8 cellular contexts compared by ENCODE assay signal in genomic region chr19:14479985-14480694, GRCh38. TPM values are rescaled to one million over a fixed set of nuclear protein-coding genes. Genes with fewer than 3 reads are reported as not detected.
DNase-seq lines count a peak whose midpoint lies in the region; ATAC-seq and TF ChIP-seq lines count a peak whose summit lies in the region.

No MANE protein-coding gene starts in this region.

- H3K9me3 Mint-ChIP-seq in stimulated activated effector memory CD8-positive, alpha-beta T cell treated with anti-CD3 and anti-CD28 coated beads, Interleukin-12 subunit alpha, Interleukin-12 subunit beta, amount 100 ng/mL, for 72 hours = no peaks in the 10 kb centered on the region

- H3K27ac Mint-ChIP-seq in stimulated activated effector memory CD8-positive, alpha-beta T cell treated with anti-CD3 and anti-CD28 coated beads, Interleukin-12 subunit alpha, Interleukin-12 subunit beta, amount 100 ng/mL, for 72 hours = peak overlapping the region; percentile 80

- peaks cover 0 to 5% of the 10 kb centered on the region in 2 donors for H3K9me3 ChIP-seq in lung (ENCODE audit: control insufficient read depth in 2 of 2, insufficient read depth in 1 of 2, low read length in 1 of 2)

- no peaks in the 10 kb centered on the region for H3K4me1 ChIP-seq in lung (ENCODE audit: control insufficient read depth in 2 of 2, insufficient read depth in 2 of 2, low read length in 2 of 2)

- TF ChIP-seq CTCF in HFF-Myc (IDR thresholded peaks at IDR 0.05; ENCODE audit: low read depth, low read length, missing control alignments) (peak; percentile 85), lung (IDR thresholded peaks at IDR 0.05; ENCODE audit: control extremely low read depth, extremely low read depth) (peak; percentile 69)

- H3K27me3 ChIP-seq in lung (ENCODE audit: control insufficient read depth, insufficient read depth) = no peaks in the 10 kb centered on the region

- ATAC-seq in lung (ENCODE audit: insufficient read depth, low FRiP score) (peak; percentile 38), HG02571 (IDR thresholded peaks at IDR 0.05; ENCODE audit: unreplicated experiment) (no peak)
- peak; percentile 79 for ATAC-seq in stimulated activated effector memory CD8-positive, alpha-beta T cell treated with anti-CD3 and anti-CD28 coated beads, Interleukin-12 subunit alpha, Interleukin-12 subunit beta, amount 100 ng/mL, for 72 hours

- WGBS in lung, 2 donors = 52 to 59% methylated on average over 36 to 42 of the region's 42 CpGs

- H3K4me3 ChIP-seq in HFF-Myc (replicated peaks; ENCODE audit: low read depth, low read length) (no peak overlapping the region), lung (no peak overlapping the region)

- H3K4me3 Mint-ChIP-seq in stimulated activated effector memory CD8-positive, alpha-beta T cell treated with anti-CD3 and anti-CD28 coated beads, Interleukin-12 subunit alpha, Interleukin-12 subunit beta, amount 100 ng/mL, for 72 hours = peak overlapping the region; percentile 64

- DNase-seq in AG20443 (ENCODE audit: low spot score) (peak; percentile 62), HFF-Myc (ENCODE audit: extremely low read depth, low read depth) (no peak), lung (ENCODE audit: low spot score) (no peak), Ammon's horn (ENCODE audit: low spot score) (no peak)
- peak; percentile 42 for DNase-seq in activated CD4-positive, CD25-positive, alpha-beta regulatory T cell treated with anti-CD3 and anti-CD28 coated beads, Interleukin-2, amount 50 U/mL, for 16 hours (ENCODE audit: low read depth, low spot score)
- peak; percentile 57 for DNase-seq in central memory CD4-positive, alpha-beta T cell
- DNase-seq in stimulated activated effector memory CD8-positive, alpha-beta T cell treated with anti-CD3 and anti-CD28 coated beads, Interleukin-12 subunit alpha, Interleukin-12 subunit beta, amount 100 ng/mL, for 72 hours (ENCODE audit: low spot score in 2 of 2) = peak; percentile 93 to 94

- no peak overlapping the region for H3K27ac ChIP-seq in lung (ENCODE audit: low read depth in 1 of 2, low read length in 1 of 2)

- peaks cover 6% of the 10 kb centered on the region for H3K36me3 Mint-ChIP-seq in stimulated activated effector memory CD8-positive, alpha-beta T cell treated with anti-CD3 and anti-CD28 coated beads, Interleukin-12 subunit alpha, Interleukin-12 subunit beta, amount 100 ng/mL, for 72 hours

- H3K36me3 ChIP-seq in lung (ENCODE audit: control insufficient read depth in 2 of 2, insufficient read depth in 2 of 2, low read length in 2 of 2) = peaks cover 3 to 43% of the 10 kb centered on the region in 2 donors

- peaks cover 35% of the 10 kb centered on the region for H3K4me1 Mint-ChIP-seq in stimulated activated effector memory CD8-positive, alpha-beta T cell treated with anti-CD3 and anti-CD28 coated beads, Interleukin-12 subunit alpha, Interleukin-12 subunit beta, amount 100 ng/mL, for 72 hours

RNA-seq across cellular contexts. Expression of gene PTGER1, which starts 5.0 kb away (rescaled TPM):
- 1 to 10 TPM; 2.0 to 4.3 TPM for total RNA-seq in lung
- 1 to 10 TPM in 1 of 2 donors, under 1 TPM in 1; 0.73 to 1.4 TPM for polyA plus RNA-seq in lung

RNA-seq across cellular contexts. Expression of gene GIPC1, which starts 15.8 kb away (rescaled TPM):
- total RNA-seq in lung = 100 to 1,000 TPM in 1 of 2 donors, 10 to 100 TPM in 1; 94.9 to 136 TPM
- polyA plus RNA-seq in lung = 100 to 1,000 TPM; 126 to 156 TPM

RNA-seq across cellular contexts. Expression of gene DNAJB1, which starts 38.1 kb away (rescaled TPM):
- total RNA-seq in lung = 100 to 1,000 TPM; 115 to 171 TPM
- 10 to 100 TPM; 72.2 to 73.7 TPM for polyA plus RNA-seq in lung

RNA-seq across cellular contexts. Expression of gene PKN1, which starts 47.0 kb away (rescaled TPM):
- total RNA-seq in lung = 100 to 1,000 TPM in 1 of 2 donors, 10 to 100 TPM in 1; 84.3 to 197 TPM
- polyA plus RNA-seq in lung = 100 to 1,000 TPM; 108 to 133 TPM

RNA-seq across cellular contexts. Expression of gene TECR, which starts 49.3 kb away (rescaled TPM):
- 100 to 1,000 TPM in 1 of 2 donors, 10 to 100 TPM in 1; 32.7 to 153 TPM for total RNA-seq in lung
- 100 to 1,000 TPM in 1 of 2 donors, 10 to 100 TPM in 1; 89.1 to 193 TPM for polyA plus RNA-seq in lung

Comparison
In these comparisons a context has a peak if more than half of its experiments do, and no peak if none do; other contexts are left out.
1. DNase-seq: peak in AG20443 (single experiment), activated CD4-positive, CD25-positive, alpha-beta regulatory T cell treated with anti-CD3 and anti-CD28 coated beads, Interleukin-2, amount 50 U/mL, for 16 hours (single experiment), central memory CD4-positive, alpha-beta T cell (single experiment) and stimulated activated effector memory CD8-positive, alpha-beta T cell treated with anti-CD3 and anti-CD28 coated beads, Interleukin-12 subunit alpha, Interleukin-12 subunit beta, amount 100 ng/mL, for 72 hours (2 of 2); none in HFF-Myc (single experiment), lung (single experiment) and Ammon's horn (single experiment).